Comparison of ENCODE assay signal across 7 cellular contexts in genomic region chr4:182429896-182430295, GRCh38.
"Had no signal": no experiment of that assay in that cellular context is flagged by ENCODE, and none has a peak within 500 bp of the region (broad histone marks: within the 10 kb centered on the region; RNA-seq: fewer than 3 reads in every experiment).

No MANE protein-coding gene starts in this region.

- H3K4me1 ChIP-seq: HAP-1 had no signal

- H3K9ac ChIP-seq: GM23248 had no signal

- H3K4me3 ChIP-seq: GM23248, HAP-1 had no signal

- ATAC-seq: HCT116 had no signal

- H3K27ac ChIP-seq: GM23248 had no signal

- H3K36me3 ChIP-seq: HAP-1 had no signal

- H2AFZ ChIP-seq: GM23248 had no signal

- DNase-seq: GM23248, GOT3, H7, HFFc6, IMR-90 had no signal

- H3K9me3 ChIP-seq: HAP-1 had no signal
